19 cellular contexts compared by ENCODE assay signal in genomic region chr4:48228887-48229462, GRCh38. TPM values are rescaled to one million over a fixed set of nuclear protein-coding genes. Genes with fewer than 3 reads are reported as not detected.
DNase-seq lines count a peak whose midpoint lies in the region; ATAC-seq and TF ChIP-seq lines count a peak whose summit lies in the region.
"Had no signal": no experiment of that assay in that cellular context is flagged by ENCODE, and none has a peak within 500 bp of the region (broad histone marks: within the 10 kb centered on the region; RNA-seq: fewer than 3 reads in every experiment).

No MANE protein-coding gene starts in this region.

- no peaks in the 10 kb centered on the region for H3K27me3 ChIP-seq in spleen (replicated peaks in 1 of 7)
- H3K27me3 ChIP-seq: cardiac muscle cell, heart right ventricle had no signal

- H3K4me3 Mint-ChIP-seq in glutamatergic neuron (ENCODE audit: unreplicated experiment) = no peak overlapping the region
- H3K4me3 Mint-ChIP-seq: activated CD4-positive, alpha-beta memory T cell treated with anti-CD3 and anti-CD28 coated beads, Interleukin-2, amount 10 ng/mL, durations not matched to agents 7 days and 5 days; dendritic cell treated with granulocyte-macrophage colony-stimulating factor and Interleukin-4, amounts not matched to agents 40 ng/mL and 50 ng/mL, for 4 days; memory B cell; naive B cell had no signal

- H3K4me1 Mint-ChIP-seq in glutamatergic neuron (ENCODE audit: low read depth, unreplicated experiment) = no peaks in the 10 kb centered on the region
- H3K4me1 Mint-ChIP-seq: activated CD4-positive, alpha-beta memory T cell treated with anti-CD3 and anti-CD28 coated beads, Interleukin-2, amount 10 ng/mL, durations not matched to agents 7 days and 5 days had no signal

- no peak overlapping the region for H3K4me3 ChIP-seq in spleen
- H3K4me3 ChIP-seq: cardiac muscle cell, heart right ventricle, SK-N-MC had no signal

- peak; percentile 43 for ATAC-seq in HG02759 (IDR thresholded peaks at IDR 0.05; ENCODE audit: unreplicated experiment)
- ATAC-seq in omental fat pad (ENCODE audit: low FRiP score) = peak; percentile 89

- no peak overlapping the region for H3K27ac ChIP-seq in spleen
- H3K27ac ChIP-seq: cardiac muscle cell, heart right ventricle, RWPE1, SK-N-MC had no signal

- no peak overlapping the region for H3K27ac Mint-ChIP-seq in glutamatergic neuron (ENCODE audit: unreplicated experiment)
- H3K27ac Mint-ChIP-seq: activated CD4-positive, alpha-beta memory T cell treated with anti-CD3 and anti-CD28 coated beads, Interleukin-2, amount 10 ng/mL, durations not matched to agents 7 days and 5 days; dendritic cell treated with granulocyte-macrophage colony-stimulating factor and Interleukin-4, amounts not matched to agents 40 ng/mL and 50 ng/mL, for 4 days; memory B cell had no signal

- peaks cover 0 to 4% (median 0%) of the 10 kb centered on the region in 6 donors for H3K36me3 ChIP-seq in spleen
- H3K36me3 ChIP-seq: cardiac muscle cell, heart right ventricle had no signal

- TF ChIP-seq POLR2A in erythroblast (IDR thresholded peaks at IDR 0.05; ENCODE audit: low read length) (no peak), spleen (IDR thresholded peaks at IDR 0.05) (no peak)

- no peaks in the 10 kb centered on the region for H3K9me3 ChIP-seq in spleen
- H3K9me3 ChIP-seq: heart right ventricle had no signal

- TF ChIP-seq CTCF in omental fat pad (IDR thresholded peaks at IDR 0.05) (no peak), glutamatergic neuron (IDR thresholded peaks at IDR 0.05; ENCODE audit: partially characterized antibody, unreplicated experiment) (no peak), spleen (IDR thresholded peaks at IDR 0.05 in 8 of 11, conservative IDR thresholded peaks at IDR 0.05 in 3 of 11) (no peak)

- H3K27me3 Mint-ChIP-seq in glutamatergic neuron (ENCODE audit: unreplicated experiment) = peaks cover 2% of the 10 kb centered on the region
- H3K27me3 Mint-ChIP-seq: activated CD4-positive, alpha-beta memory T cell treated with anti-CD3 and anti-CD28 coated beads, Interleukin-2, amount 10 ng/mL, durations not matched to agents 7 days and 5 days; dendritic cell treated with granulocyte-macrophage colony-stimulating factor and Interleukin-4, amounts not matched to agents 40 ng/mL and 50 ng/mL, for 4 days; memory B cell; naive B cell had no signal

- 76 to 100% (median 90%) methylated on average over 1 of the region's 1 CpG for WGBS in spleen, 5 donors

- no peaks in the 10 kb centered on the region for H3K36me3 Mint-ChIP-seq in glutamatergic neuron (ENCODE audit: unreplicated experiment)

- no peaks in the 10 kb centered on the region for H3K9me3 Mint-ChIP-seq in glutamatergic neuron (ENCODE audit: unreplicated experiment)
- H3K9me3 Mint-ChIP-seq: activated CD4-positive, alpha-beta memory T cell treated with anti-CD3 and anti-CD28 coated beads, Interleukin-2, amount 10 ng/mL, durations not matched to agents 7 days and 5 days; dendritic cell treated with granulocyte-macrophage colony-stimulating factor and Interleukin-4, amounts not matched to agents 40 ng/mL and 50 ng/mL, for 4 days had no signal

- H3K4me1 ChIP-seq in spleen = peaks cover 0 to 35% (median 5%) of the 10 kb centered on the region in 6 donors

- peak; percentile 60 for DNase-seq in OCI-M1 (lab: John Stamatoyannopoulos, UW)
- peak; percentile 38 to 53 for DNase-seq in erythroblast (lab: John Stamatoyannopoulos, UW)
- no peak for DNase-seq in omental fat pad (ENCODE audit: low spot score)
- DNase-seq in glutamatergic neuron = no peak
- DNase-seq in NCI-H1436 (lab: John Stamatoyannopoulos, UW) = no peak
- no peak for DNase-seq in spleen
- DNase-seq: activated CD4-positive, alpha-beta memory T cell treated with anti-CD3 and anti-CD28 coated beads, Interleukin-2, amount 10 ng/mL, durations not matched to agents 7 days and 5 days; GOT3; heart right ventricle; naive B cell; NCI-H526 treated with DMSO at 0.1 percent for 48 hours; retina; stimulated activated CD4-positive, alpha-beta T cell treated with anti-CD3 and anti-CD28 coated beads, Interleukin-12 subunit alpha, Interleukin-12 subunit beta, amount 100 ng/mL, for 4 hours had no signal

- intact Hi-C loops in spleen (cut with DNase I; ENCODE audit: low total_unique reads) = no loop called here

RNA-seq across cellular contexts. Expression of gene TEC, which starts 40.7 kb away (rescaled TPM):
- total RNA-seq in omental fat pad (1 to 10 TPM; 2.6 to 4.8 (median 3.9) TPM), glutamatergic neuron (ENCODE audit: unreplicated experiment) (0.37 TPM), spleen (10 to 100 TPM in 2 of 7 donors, 1 to 10 TPM in 5; 5.9 to 15.3 (median 8.1) TPM)
- 1 to 10 TPM; 1.9 to 2.3 (median 2.0) TPM for polyA plus RNA-seq in spleen

Comparison
In these comparisons a context has a peak if more than half of its experiments do, and no peak if none do; other contexts are left out.
1. DNase-seq: peak in OCI-M1 (single experiment) and erythroblast (2 of 2); none in omental fat pad (single experiment), glutamatergic neuron (single experiment), NCI-H1436 (single experiment) and spleen (single experiment).